Comparison of ENCODE assay signal across 11 cellular contexts in the genomic region with DNA sequence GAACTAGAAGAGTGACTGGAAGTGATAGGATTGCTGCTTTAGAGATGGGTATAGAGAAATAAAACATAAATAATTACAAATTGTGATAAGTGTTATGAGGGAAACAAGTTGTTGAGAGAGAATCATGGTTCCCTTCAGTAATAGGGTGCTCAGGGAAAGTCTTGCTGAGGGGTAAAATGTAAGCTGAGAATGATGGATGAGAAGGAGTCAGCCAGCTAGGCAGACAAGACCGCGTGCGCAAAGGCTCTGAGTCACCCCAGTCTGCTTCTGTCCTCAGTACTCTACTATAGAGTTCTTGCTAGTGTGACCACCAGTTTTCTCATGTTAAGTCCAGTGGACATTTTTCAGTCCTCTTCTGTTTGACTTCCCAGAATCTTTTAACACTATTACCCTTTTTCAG. TPM values are rescaled to one million over a fixed set of nuclear protein-coding genes. Genes with fewer than 3 reads are reported as not detected.
A peak's percentile ranks its signal among the peaks of the same experiment; 100 is the strongest.
DNase-seq lines count a peak whose midpoint lies in the region; ATAC-seq and TF ChIP-seq lines count a peak whose summit lies in the region.
"Had no signal": no experiment of that assay in that cellular context is flagged by ENCODE, and none has a peak within 500 bp of the region (broad histone marks: within the 10 kb centered on the region; RNA-seq: fewer than 3 reads in every experiment).

No MANE protein-coding gene starts in this region.

- H3K9me2 ChIP-seq in SK-N-SH: no peaks in the 10 kb centered on the region

- no peak overlapping the region for H3K4me2 ChIP-seq in SK-N-SH

- whole genome bisulfite sequencing in SK-N-SH (ENCODE audit: low lambda C conversion rate): 59% methylated on average over 3 of the region's 3 CpGs

- TF ChIP-seq CTCF in Caco-2 (IDR thresholded peaks at IDR 0.05; ENCODE audit: insufficient read depth in 1 of 2, low read depth in 1 of 2, low read length in 1 of 2, severe bottlenecking in 1 of 2, unreplicated experiment in 1 of 2): no peak
- TF ChIP-seq CTCF in SK-N-SH (IDR thresholded peaks at IDR 0.05): no peak
- TF ChIP-seq CTCF in kidney epithelial cell (IDR thresholded peaks at IDR 0.05; ENCODE audit: insufficient read depth, low read length, poor library complexity, severe bottlenecking): no peak

- POLR2A ChIA-PET in Caco-2 (lab: Charles Lee) (no interaction called here), SK-N-SH (lab: Yijun Ruan, JAX) (no interaction called here)

- no peak overlapping the region for H3K4me3 Mint-ChIP-seq in Caco-2 (ENCODE audit: unreplicated experiment)

- H3K36me3 ChIP-seq in Caco-2 (ENCODE audit: control insufficient read depth, insufficient read depth, low read length) (no peaks in the 10 kb centered on the region), SK-N-SH (replicated peaks in 1 of 2; ENCODE audit: control insufficient read depth in 1 of 2, insufficient read depth in 2 of 2, low read length in 1 of 2) (no peaks in the 10 kb centered on the region), kidney epithelial cell (ENCODE audit: control insufficient read depth, insufficient read depth, low read length) (no peaks in the 10 kb centered on the region)

- DNase-seq in Caco-2 (no peak), SK-N-SH (no peak), kidney epithelial cell (ENCODE audit: low read depth) (peak; percentile 25), NCI-H345 treated with DMSO at 0.1 percent for 48 hours (lab: John Stamatoyannopoulos, UW; ENCODE audit: unreplicated experiment) (no peak), substantia nigra (lab: John Stamatoyannopoulos, UW) (no peak)
- no peak for DNase-seq in central memory CD4-positive, alpha-beta T cell
- DNase-seq: activated naive CD4-positive, alpha-beta T cell treated with Interleukin-2 at 50 U/mL for 16 hours; effector CD8-positive, alpha-beta T cell; NCI-H2029 treated with DMSO at 0.1 percent for 48 hours; WERI-Rb-1 had no signal

- no peak overlapping the region for H3K4me3 ChIP-seq in Caco-2 (ENCODE audit: low read depth, low read length)
- no peak overlapping the region for H3K4me3 ChIP-seq in SK-N-SH (ENCODE audit: low read depth in 2 of 2, low read length in 1 of 2)
- H3K4me3 ChIP-seq in kidney epithelial cell (ENCODE audit: low read depth, low read length): no peak overlapping the region

- no peaks in the 10 kb centered on the region for H3K36me3 Mint-ChIP-seq in Caco-2 (ENCODE audit: insufficient read depth, unreplicated experiment)

- no peaks in the 10 kb centered on the region for H3K79me2 ChIP-seq in SK-N-SH (ENCODE audit: insufficient read depth)

- H3K9me3 ChIP-seq in Caco-2 (no peaks in the 10 kb centered on the region), SK-N-SH (no peaks in the 10 kb centered on the region)

- intact Hi-C loops in Caco-2 (cut with micrococcal nuclease; ENCODE audit: unreplicated experiment): no loop called here

- H3K4me1 Mint-ChIP-seq in Caco-2 (ENCODE audit: low read depth, unreplicated experiment): peaks cover 18% of the 10 kb centered on the region

- TF ChIP-seq EP300 in SK-N-SH (IDR thresholded peaks at IDR 0.05; ENCODE audit: borderline replicate concordance in 1 of 2, low read depth in 1 of 2, low read length in 1 of 2): no peak

- ATAC-seq in GM19463 (IDR thresholded peaks at IDR 0.05; ENCODE audit: unreplicated experiment): peak; percentile 6

- peaks cover 20% of the 10 kb centered on the region for H3F3A ChIP-seq in SK-N-SH (replicated peaks; ENCODE audit: insufficient read depth)

- H3K27me3 Mint-ChIP-seq in Caco-2 (ENCODE audit: insufficient read depth, unreplicated experiment): no peaks in the 10 kb centered on the region

- TF ChIP-seq RAD21 in SK-N-SH (IDR thresholded peaks at IDR 0.05; ENCODE audit: low read length): no peak

- H4K20me1 ChIP-seq in SK-N-SH (ENCODE audit: insufficient read depth): no peaks in the 10 kb centered on the region

- H2AFZ ChIP-seq in SK-N-SH (ENCODE audit: low read depth): no peak overlapping the region

- no peak overlapping the region for H3K9ac ChIP-seq in SK-N-SH

- no TSS peak for BruUV-seq in Caco-2 (replicated peaks; lab: Mats Ljungman, UMichigan)

- H3K27ac Mint-ChIP-seq in Caco-2 (ENCODE audit: unreplicated experiment): peak overlapping the region; percentile 3

- H3K27me3 ChIP-seq in Caco-2 (replicated peaks; ENCODE audit: control insufficient read depth, insufficient read depth, low read length) (no peaks in the 10 kb centered on the region), SK-N-SH (ENCODE audit: insufficient read depth) (no peaks in the 10 kb centered on the region), kidney epithelial cell (ENCODE audit: control insufficient read depth, insufficient read depth, low read length) (no peaks in the 10 kb centered on the region)

- H3K27ac ChIP-seq in SK-N-SH (ENCODE audit: low read depth in 2 of 2, low read length in 1 of 2) (peak overlapping the region in 1 of 2 experiments; percentile 63; a peak in 2 of 4 replicates), substantia nigra (ENCODE audit: low read depth, low read length, poor library complexity, severe bottlenecking) (no peak overlapping the region)
- H3K27ac ChIP-seq: WERI-Rb-1 had no signal

- CTCF ChIA-PET in Caco-2 (lab: Charles Lee) (no interaction called here), SK-N-SH (lab: Yijun Ruan, JAX) (no interaction called here)

- peaks cover 16% of the 10 kb centered on the region; the same call in 1 of the 2 replicates for H3K4me1 ChIP-seq in Caco-2
- peaks cover 7 to 30% of the 10 kb centered on the region in 2 experiments for H3K4me1 ChIP-seq in SK-N-SH (ENCODE audit: control insufficient read depth in 1 of 2, insufficient read depth in 2 of 2, low read depth in 1 of 2, low read length in 1 of 2)

- no peaks in the 10 kb centered on the region for H3K9me3 Mint-ChIP-seq in Caco-2 (ENCODE audit: unreplicated experiment)

TF ChIP-seq in SK-N-SH, 30 proteins besides CTCF, POLR2A, EP300 and RAD21 (continues in another document):
- TF ChIP-seq TCF12 (IDR thresholded peaks at IDR 0.05) (0 out of 2 replicates have a peak, but pooled peaks have one; percentile 14), NRF1 (IDR thresholded peaks at IDR 0.05; ENCODE audit: low read depth, low read length) (no peak), REST (IDR thresholded peaks at IDR 0.05; ENCODE audit: low read depth, low read length) (no peak), ELF1 (IDR thresholded peaks at IDR 0.05) (no peak), SIN3A (IDR thresholded peaks at IDR 0.05; ENCODE audit: borderline replicate concordance, low read depth, low read length) (no peak), YY1 (IDR thresholded peaks at IDR 0.05; ENCODE audit: low read depth) (no peak), FOSL2 (IDR thresholded peaks at IDR 0.05; ENCODE audit: borderline replicate concordance, low read depth) (peak; percentile 54), JUND (IDR thresholded peaks at IDR 0.05) (peak; percentile 38; the same call in 1 of the 2 replicates), RXRA (IDR thresholded peaks at IDR 0.05; ENCODE audit: borderline replicate concordance, low read depth) (no peak), NFIC (IDR thresholded peaks at IDR 0.05; ENCODE audit: borderline replicate concordance) (no peak), GABPA (IDR thresholded peaks at IDR 0.05; ENCODE audit: low read depth) (no peak), FOXM1 (IDR thresholded peaks at IDR 0.05; ENCODE audit: low read depth) (no peak), RFX5 (IDR thresholded peaks at IDR 0.05; ENCODE audit: low read length) (no peak), TAF1 (IDR thresholded peaks at IDR 0.05; ENCODE audit: borderline replicate concordance, low read depth, low read length) (no peak)
- TF ChIP-seq, protein P1, sequence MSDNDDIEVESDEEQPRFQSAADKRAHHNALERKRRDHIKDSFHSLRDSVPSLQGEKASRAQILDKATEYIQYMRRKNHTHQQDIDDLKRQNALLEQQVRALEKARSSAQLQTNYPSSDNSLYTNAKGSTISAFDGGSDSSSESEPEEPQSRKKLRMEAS (IDR thresholded peaks at IDR 0.05; ENCODE audit: low read depth): peak; percentile 58; the same call in 1 of the 2 replicates
- TF ChIP-seq, protein P2, sequence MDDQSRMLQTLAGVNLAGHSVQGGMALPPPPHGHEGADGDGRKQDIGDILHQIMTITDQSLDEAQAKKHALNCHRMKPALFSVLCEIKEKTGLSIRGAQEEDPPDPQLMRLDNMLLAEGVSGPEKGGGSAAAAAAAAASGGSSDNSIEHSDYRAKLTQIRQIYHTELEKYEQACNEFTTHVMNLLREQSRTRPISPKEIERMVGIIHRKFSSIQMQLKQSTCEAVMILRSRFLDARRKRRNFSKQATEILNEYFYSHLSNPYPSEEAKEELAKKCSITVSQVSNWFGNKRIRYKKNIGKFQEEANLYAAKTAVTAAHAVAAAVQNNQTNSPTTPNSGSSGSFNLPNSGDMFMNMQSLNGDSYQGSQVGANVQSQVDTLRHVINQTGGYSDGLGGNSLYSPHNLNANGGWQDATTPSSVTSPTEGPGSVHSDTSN (IDR thresholded peaks at IDR 0.05): peak; percentile 92

RNA-seq across cellular contexts. Expression of gene PCCA, which starts 39.5 kb away (rescaled TPM):
- total RNA-seq in Caco-2 (2022): 38.5 and 39.9 TPM in 2 replicates
- 6.8 and 7.3 TPM in 2 replicates for polyA plus RNA-seq in SK-N-SH (2012; rRNA removed)
- 8.7 and 9.8 TPM in 2 replicates for polyA plus RNA-seq in SK-N-SH (2012; cell fraction: cytosol; rRNA removed)
- 8.0 and 11.3 TPM in 2 replicates for polyA plus RNA-seq in SK-N-SH (2012; cell fraction: nucleus; rRNA removed)
- 15.7 and 34.5 TPM in 2 replicates for total RNA-seq in kidney epithelial cell
